In genomic region chr11:76642341-76642740, GRCh38 we compare ENCODE assay signal across 13 cellular contexts. TPM values are rescaled to one million over a fixed set of nuclear protein-coding genes. Genes with fewer than 3 reads are reported as not detected.
A peak's percentile ranks its signal among the peaks of the same experiment; 100 is the strongest.
DNase-seq lines count a peak whose midpoint lies in the region; ATAC-seq lines count a peak whose summit lies in the region.
"Had no signal": no experiment of that assay in that cellular context is flagged by ENCODE, and none has a peak within 500 bp of the region (broad histone marks: within the 10 kb centered on the region; RNA-seq: fewer than 3 reads in every experiment).

No MANE protein-coding gene starts in this region.

- no peak overlapping the region for H3K4me3 Mint-ChIP-seq in activated T-helper 2 cell treated with anti-CD3 and anti-CD28 coated beads, Interferon-gamma antibody, Interleukin-2, Interleukin-4, amounts not matched to agents 10 μg/mL and 5 μg/mL and 100 μg/mL, durations not matched to agents 14 hours and 24 hours and 36 hours (ENCODE audit: low read depth)
- H3K4me3 Mint-ChIP-seq: brain; CD4-positive, alpha-beta memory T cell had no signal

- H3K36me3 Mint-ChIP-seq in activated T-helper 2 cell treated with anti-CD3 and anti-CD28 coated beads, Interferon-gamma antibody, Interleukin-2, Interleukin-4, amounts not matched to agents 10 μg/mL and 5 μg/mL and 100 μg/mL, durations not matched to agents 14 hours and 24 hours and 36 hours (ENCODE audit: low read depth) = peaks cover 4% of the 10 kb centered on the region
- H3K36me3 Mint-ChIP-seq: brain; CD4-positive, alpha-beta memory T cell had no signal

- intact Hi-C loops in activated T-helper 2 cell treated with anti-CD3 and anti-CD28 coated beads, Interferon-gamma antibody, Interleukin-2, Interleukin-4, amounts not matched to agents 10 μg/mL and 5 μg/mL and 100 μg/mL, durations not matched to agents 14 hours and 24 hours and 36 hours (cut with micrococcal nuclease) = loop anchor here (1.0 kb wide), 1 partner anchor 13 kb away; no protein-coding TSS in a partner anchor
- intact Hi-C loops in posterior vena cava (cut with DNase I) = loop anchor here in 1 of 2 donors (2.0 kb wide), 1 partner anchor 78 kb away; no protein-coding TSS in a partner anchor

- H3K27ac Mint-ChIP-seq in activated T-helper 2 cell treated with anti-CD3 and anti-CD28 coated beads, Interferon-gamma antibody, Interleukin-2, Interleukin-4, amounts not matched to agents 10 μg/mL and 5 μg/mL and 100 μg/mL, durations not matched to agents 14 hours and 24 hours and 36 hours = peak overlapping the region; percentile 81

- H3K9me3 Mint-ChIP-seq in activated T-helper 2 cell treated with anti-CD3 and anti-CD28 coated beads, Interferon-gamma antibody, Interleukin-2, Interleukin-4, amounts not matched to agents 10 μg/mL and 5 μg/mL and 100 μg/mL, durations not matched to agents 14 hours and 24 hours and 36 hours = peaks cover 22% of the 10 kb centered on the region

- H3K27me3 Mint-ChIP-seq in activated T-helper 2 cell treated with anti-CD3 and anti-CD28 coated beads, Interferon-gamma antibody, Interleukin-2, Interleukin-4, amounts not matched to agents 10 μg/mL and 5 μg/mL and 100 μg/mL, durations not matched to agents 14 hours and 24 hours and 36 hours (ENCODE audit: low read depth) = peaks cover 34% of the 10 kb centered on the region

- DNase-seq in D341Med (ENCODE audit: low spot score) (peak; percentile 5), NCI-H1417 (lab: John Stamatoyannopoulos, UW) (peak; percentile 55 to 75 (median 73)), posterior vena cava (ENCODE audit: low spot score) (peak; percentile 50), iPS-NIHi7 (ENCODE audit: extremely low spot score) (no peak), COLO829 (ENCODE audit: low spot score) (no peak)
- no peak for DNase-seq in activated T-helper 2 cell treated with anti-CD3 and anti-CD28 coated beads, Interferon-gamma antibody, Interleukin-2, Interleukin-4, amounts not matched to agents 10 μg/mL and 5 μg/mL and 100 μg/mL, durations not matched to agents 14 hours and 24 hours and 36 hours (ENCODE audit: low spot score)
- DNase-seq: CD4-positive, alpha-beta memory T cell; effector CD8-positive, alpha-beta T cell; foreskin keratinocyte; mucosa of descending colon had no signal

- ATAC-seq in GM21723 (IDR thresholded peaks at IDR 0.05; ENCODE audit: unreplicated experiment) = no peak
- ATAC-seq: foreskin keratinocyte, mucosa of descending colon had no signal

- H3K4me1 Mint-ChIP-seq in activated T-helper 2 cell treated with anti-CD3 and anti-CD28 coated beads, Interferon-gamma antibody, Interleukin-2, Interleukin-4, amounts not matched to agents 10 μg/mL and 5 μg/mL and 100 μg/mL, durations not matched to agents 14 hours and 24 hours and 36 hours (ENCODE audit: low read depth) = peaks cover 35% of the 10 kb centered on the region
- H3K4me1 Mint-ChIP-seq: CD4-positive, alpha-beta memory T cell had no signal

RNA-seq across cellular contexts. Expression of gene LRRC32, which starts 28.2 kb away (rescaled TPM):
- total RNA-seq in activated T-helper 2 cell treated with anti-CD3 and anti-CD28 coated beads, Interferon-gamma antibody, Interleukin-2, Interleukin-4, amounts not matched to agents 10 μg/mL and 5 μg/mL and 100 μg/mL, durations not matched to agents 14 hours and 24 hours and 36 hours = 26.5 and 26.7 TPM in 2 replicates
- 100 to 1,000 TPM; 108 to 142 TPM for total RNA-seq in posterior vena cava
- total RNA-seq: foreskin keratinocyte, MCF 10A had no signal

Comparison
In these comparisons a context has a peak if more than half of its experiments do, and no peak if none do; other contexts are left out.
1. DNase-seq: peak in D341Med (single experiment), NCI-H1417 (3 of 3) and posterior vena cava (single experiment); none in activated T-helper 2 cell treated with anti-CD3 and anti-CD28 coated beads, Interferon-gamma antibody, Interleukin-2, Interleukin-4, amounts not matched to agents 10 μg/mL and 5 μg/mL and 100 μg/mL, durations not matched to agents 14 hours and 24 hours and 36 hours (single experiment), iPS-NIHi7 (single experiment) and COLO829 (single experiment).